10 cellular contexts compared by ENCODE assay signal in the genomic region with DNA sequence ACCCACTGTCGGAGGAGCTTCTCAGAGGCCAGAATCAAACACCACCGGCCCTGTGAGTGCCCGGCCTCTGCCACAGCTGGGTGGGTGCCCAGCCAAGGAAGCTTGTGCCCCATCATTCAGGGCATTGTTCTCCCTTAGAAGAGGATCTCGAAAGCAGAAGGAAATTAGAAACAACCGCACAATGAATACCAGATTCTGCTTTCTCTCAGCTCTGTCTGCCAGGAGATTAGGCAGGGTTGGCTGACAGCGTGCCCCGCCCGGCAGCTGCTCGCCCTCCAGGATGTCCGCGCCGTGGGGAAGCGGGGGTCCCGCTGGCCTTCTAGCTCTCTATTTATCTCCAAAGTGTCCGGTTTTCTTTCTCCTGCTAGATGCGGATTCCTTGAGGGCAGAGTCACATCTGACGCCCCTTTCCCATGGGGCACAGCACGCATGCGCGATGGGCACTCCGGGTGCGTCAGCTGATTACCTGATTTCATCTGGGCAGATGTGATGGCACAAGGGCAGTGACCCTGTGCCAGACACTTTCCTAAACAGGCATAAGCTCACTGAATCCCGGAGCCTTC. TPM values are rescaled to one million over a fixed set of nuclear protein-coding genes. Genes with fewer than 3 reads are reported as not detected.
A peak's percentile ranks its signal among the peaks of the same experiment; 100 is the strongest.
DNase-seq lines count a peak whose midpoint lies in the region; ATAC-seq and TF ChIP-seq lines count a peak whose summit lies in the region.
"Had no signal": no experiment of that assay in that cellular context is flagged by ENCODE, and none has a peak within 500 bp of the region (broad histone marks: within the 10 kb centered on the region; RNA-seq: fewer than 3 reads in every experiment).

No MANE protein-coding gene starts in this region.

- ATAC-seq in activated naive CD8-positive, alpha-beta T cell treated with anti-CD3 and anti-CD28 coated beads, Interleukin-2, amount 50 U/mL, for 24 hours: no peak
- ATAC-seq in psoas muscle: peak; percentile 39 to 77 (median 65)
- no peak for ATAC-seq in GM18909 (IDR thresholded peaks at IDR 0.05; ENCODE audit: poor library complexity, unreplicated experiment)

- peak overlapping the region; percentile 69 for H3K27ac Mint-ChIP-seq in activated naive CD8-positive, alpha-beta T cell treated with anti-CD3 and anti-CD28 coated beads, Interleukin-2, amount 50 U/mL, for 24 hours

- H3K9me3 ChIP-seq in left ventricle myocardium inferior (replicated peaks) (no peaks in the 10 kb centered on the region), psoas muscle (no peaks in the 10 kb centered on the region)

- DNase-seq in DMS 273 (lab: John Stamatoyannopoulos, UW; ENCODE audit: unreplicated experiment) (peak; percentile 64), DMS 273 treated with DMSO at 0.1 percent for 48 hours (lab: John Stamatoyannopoulos, UW) (no peak), RPMI7951 (ENCODE audit: low read depth) (peak; percentile 63), left ventricle myocardium inferior (peak; percentile 62), psoas muscle (peak; percentile 74 to 85), NCI-H226 (no peak)
- DNase-seq in activated naive CD8-positive, alpha-beta T cell treated with anti-CD3 and anti-CD28 coated beads, Interleukin-2, amount 50 U/mL, for 24 hours: peak; percentile 61

- H3K27ac ChIP-seq in left ventricle myocardium inferior (replicated peaks) (peak overlapping the region; percentile 77), psoas muscle (peak overlapping the region; percentile 63)
- H3K27ac ChIP-seq: 22Rv1 had no signal

- H3K4me1 ChIP-seq in left ventricle myocardium inferior: peaks cover 54% of the 10 kb centered on the region
- peaks cover 14% of the 10 kb centered on the region for H3K4me1 ChIP-seq in psoas muscle

- H3K36me3 Mint-ChIP-seq in activated naive CD8-positive, alpha-beta T cell treated with anti-CD3 and anti-CD28 coated beads, Interleukin-2, amount 50 U/mL, for 24 hours (ENCODE audit: low read depth): no peaks in the 10 kb centered on the region

- H3K27me3 Mint-ChIP-seq in activated naive CD8-positive, alpha-beta T cell treated with anti-CD3 and anti-CD28 coated beads, Interleukin-2, amount 50 U/mL, for 24 hours: peaks cover 29% of the 10 kb centered on the region

- H3K4me1 Mint-ChIP-seq in activated naive CD8-positive, alpha-beta T cell treated with anti-CD3 and anti-CD28 coated beads, Interleukin-2, amount 50 U/mL, for 24 hours: peaks cover 12% of the 10 kb centered on the region

- WGBS in psoas muscle, 3 donors: 4 to 12% (median 6%) methylated on average over 23 of the region's 23 CpGs

- peak overlapping the region; percentile 61 for H3K4me3 ChIP-seq in left ventricle myocardium inferior
- H3K4me3 ChIP-seq in psoas muscle: peak overlapping the region; percentile 57

- intact Hi-C loops in left ventricle myocardium inferior (cut with micrococcal nuclease): no loop called here
- intact Hi-C loops in psoas muscle (cut with DNase I): no loop called here

- H3K27me3 ChIP-seq in left ventricle myocardium inferior (ENCODE audit: low read depth): no peaks in the 10 kb centered on the region
- peaks cover 0 to 5% (median 5%) of the 10 kb centered on the region in 3 donors for H3K27me3 ChIP-seq in psoas muscle (ENCODE audit: insufficient read depth in 3 of 3, low read length in 2 of 3)

- no peaks in the 10 kb centered on the region for H3K9me3 Mint-ChIP-seq in activated naive CD8-positive, alpha-beta T cell treated with anti-CD3 and anti-CD28 coated beads, Interleukin-2, amount 50 U/mL, for 24 hours

- H3K36me3 ChIP-seq in left ventricle myocardium inferior (no peaks in the 10 kb centered on the region), psoas muscle (ENCODE audit: insufficient read depth in 1 of 2, low read depth in 1 of 2) (no peaks in the 10 kb centered on the region)

- H3K4me3 Mint-ChIP-seq in activated naive CD8-positive, alpha-beta T cell treated with anti-CD3 and anti-CD28 coated beads, Interleukin-2, amount 50 U/mL, for 24 hours: peak overlapping the region; percentile 71

- TF ChIP-seq CTCF in left ventricle myocardium inferior (IDR thresholded peaks at IDR 0.05; ENCODE audit: borderline replicate concordance) (no peak), psoas muscle (IDR thresholded peaks at IDR 0.05) (no peak)

RNA-seq across cellular contexts. Expression of gene SCGB1A1, which starts 25.5 kb away (rescaled TPM):
- not detected in 2 replicates for total RNA-seq in RPMI7951 (2014; rRNA removed; shearing (Covaris generic))
- total RNA-seq in left ventricle myocardium inferior (not detected), psoas muscle (not detected)
- under 1 TPM in 1 of 3 donors, not detected in 2; 0.35 TPM for polyA plus RNA-seq in psoas muscle
- total RNA-seq: activated CD8-positive, alpha-beta memory T cell treated with anti-CD3 and anti-CD28 coated beads for 36 hours had no signal

Comparison
In these comparisons a context has a peak if more than half of its experiments do, and no peak if none do; other contexts are left out.
1. DNase-seq: peak in DMS 273 (single experiment), RPMI7951 (single experiment), activated naive CD8-positive, alpha-beta T cell treated with anti-CD3 and anti-CD28 coated beads, Interleukin-2, amount 50 U/mL, for 24 hours (single experiment), left ventricle myocardium inferior (single experiment) and psoas muscle (2 of 2); none in DMS 273 treated with DMSO at 0.1 percent for 48 hours (single experiment) and NCI-H226 (single experiment).
2. ATAC-seq: peak in psoas muscle (4 of 4); none in activated naive CD8-positive, alpha-beta T cell treated with anti-CD3 and anti-CD28 coated beads, Interleukin-2, amount 50 U/mL, for 24 hours (single experiment) and GM18909 (single experiment).